ENCODE assay signal across 1 cellular context in the genomic region with DNA sequence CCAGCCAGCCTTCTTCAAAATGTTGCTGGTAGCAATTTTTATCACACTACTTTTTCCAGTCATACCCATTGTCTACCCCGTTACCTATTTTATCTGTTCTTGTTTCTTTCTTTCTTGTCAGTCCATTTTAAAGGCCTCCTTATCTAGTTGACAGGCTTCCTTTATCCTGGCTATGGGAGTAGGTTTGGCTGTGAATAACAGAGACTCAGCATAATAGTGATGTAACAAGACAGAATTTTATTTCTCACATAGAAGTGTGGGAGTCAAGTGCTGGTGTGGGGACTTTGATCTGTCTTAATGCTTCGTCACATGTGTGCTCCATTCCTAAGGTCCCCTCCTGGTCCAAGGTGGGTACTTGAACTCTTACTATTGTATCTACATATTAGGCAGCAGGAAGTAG.
TF ChIP-seq lines count a peak whose summit lies in the region.

No MANE protein-coding gene starts in this region.

TF ChIP-seq in GM23338, 12 proteins besides CTCF, POLR2A, EP300 and RAD21 (continued from another document):
- TF ChIP-seq, protein P1, sequence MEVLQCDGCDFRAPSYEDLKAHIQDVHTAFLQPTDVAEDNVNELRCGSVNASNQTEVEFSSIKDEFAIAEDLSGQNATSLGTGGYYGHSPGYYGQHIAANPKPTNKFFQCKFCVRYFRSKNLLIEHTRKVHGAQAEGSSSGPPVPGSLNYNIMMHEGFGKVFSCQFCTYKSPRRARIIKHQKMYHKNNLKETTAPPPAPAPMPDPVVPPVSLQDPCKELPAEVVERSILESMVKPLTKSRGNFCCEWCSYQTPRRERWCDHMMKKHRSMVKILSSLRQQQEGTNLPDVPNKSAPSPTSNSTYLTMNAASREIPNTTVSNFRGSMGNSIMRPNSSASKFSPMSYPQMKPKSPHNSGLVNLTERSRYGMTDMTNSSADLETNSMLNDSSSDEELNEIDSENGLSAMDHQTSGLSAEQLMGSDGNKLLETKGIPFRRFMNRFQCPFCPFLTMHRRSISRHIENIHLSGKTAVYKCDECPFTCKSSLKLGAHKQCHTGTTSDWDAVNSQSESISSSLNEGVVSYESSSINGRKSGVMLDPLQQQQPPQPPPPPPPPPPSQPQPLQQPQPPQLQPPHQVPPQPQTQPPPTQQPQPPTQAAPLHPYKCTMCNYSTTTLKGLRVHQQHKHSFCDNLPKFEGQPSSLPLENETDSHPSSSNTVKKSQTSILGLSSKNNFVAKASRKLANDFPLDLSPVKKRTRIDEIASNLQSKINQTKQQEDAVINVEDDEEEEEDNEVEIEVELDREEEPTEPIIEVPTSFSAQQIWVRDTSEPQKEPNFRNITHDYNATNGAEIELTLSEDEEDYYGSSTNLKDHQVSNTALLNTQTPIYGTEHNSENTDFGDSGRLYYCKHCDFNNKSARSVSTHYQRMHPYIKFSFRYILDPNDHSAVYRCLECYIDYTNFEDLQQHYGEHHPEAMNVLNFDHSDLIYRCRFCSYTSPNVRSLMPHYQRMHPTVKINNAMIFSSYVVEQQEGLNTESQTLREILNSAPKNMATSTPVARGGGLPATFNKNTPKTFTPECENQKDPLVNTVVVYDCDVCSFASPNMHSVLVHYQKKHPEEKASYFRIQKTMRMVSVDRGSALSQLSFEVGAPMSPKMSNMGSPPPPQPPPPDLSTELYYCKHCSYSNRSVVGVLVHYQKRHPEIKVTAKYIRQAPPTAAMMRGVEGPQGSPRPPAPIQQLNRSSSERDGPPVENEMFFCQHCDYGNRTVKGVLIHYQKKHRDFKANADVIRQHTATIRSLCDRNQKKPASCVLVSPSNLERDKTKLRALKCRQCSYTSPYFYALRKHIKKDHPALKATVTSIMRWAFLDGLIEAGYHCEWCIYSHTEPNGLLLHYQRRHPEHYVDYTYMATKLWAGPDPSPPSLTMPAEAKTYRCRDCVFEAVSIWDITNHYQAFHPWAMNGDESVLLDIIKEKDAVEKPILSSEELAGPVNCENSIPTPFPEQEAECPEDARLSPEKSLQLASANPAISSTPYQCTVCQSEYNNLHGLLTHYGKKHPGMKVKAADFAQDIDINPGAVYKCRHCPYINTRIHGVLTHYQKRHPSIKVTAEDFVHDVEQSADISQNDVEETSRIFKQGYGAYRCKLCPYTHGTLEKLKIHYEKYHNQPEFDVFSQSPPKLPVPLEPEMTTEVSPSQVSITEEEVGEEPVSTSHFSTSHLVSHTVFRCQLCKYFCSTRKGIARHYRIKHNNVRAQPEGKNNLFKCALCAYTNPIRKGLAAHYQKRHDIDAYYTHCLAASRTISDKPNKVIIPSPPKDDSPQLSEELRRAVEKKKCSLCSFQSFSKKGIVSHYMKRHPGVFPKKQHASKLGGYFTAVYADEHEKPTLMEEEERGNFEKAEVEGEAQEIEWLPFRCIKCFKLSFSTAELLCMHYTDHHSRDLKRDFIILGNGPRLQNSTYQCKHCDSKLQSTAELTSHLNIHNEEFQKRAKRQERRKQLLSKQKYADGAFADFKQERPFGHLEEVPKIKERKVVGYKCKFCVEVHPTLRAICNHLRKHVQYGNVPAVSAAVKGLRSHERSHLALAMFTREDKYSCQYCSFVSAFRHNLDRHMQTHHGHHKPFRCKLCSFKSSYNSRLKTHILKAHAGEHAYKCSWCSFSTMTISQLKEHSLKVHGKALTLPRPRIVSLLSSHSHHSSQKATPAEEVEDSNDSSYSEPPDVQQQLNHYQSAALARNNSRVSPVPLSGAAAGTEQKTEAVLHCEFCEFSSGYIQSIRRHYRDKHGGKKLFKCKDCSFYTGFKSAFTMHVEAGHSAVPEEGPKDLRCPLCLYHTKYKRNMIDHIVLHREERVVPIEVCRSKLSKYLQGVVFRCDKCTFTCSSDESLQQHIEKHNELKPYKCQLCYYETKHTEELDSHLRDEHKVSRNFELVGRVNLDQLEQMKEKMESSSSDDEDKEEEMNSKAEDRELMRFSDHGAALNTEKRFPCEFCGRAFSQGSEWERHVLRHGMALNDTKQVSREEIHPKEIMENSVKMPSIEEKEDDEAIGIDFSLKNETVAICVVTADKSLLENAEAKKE (CRISPR knock-in tag; IDR thresholded peaks at IDR 0.05), result no peak
